Comparison of ENCODE assay signal across 31 cellular contexts in the genomic region with DNA sequence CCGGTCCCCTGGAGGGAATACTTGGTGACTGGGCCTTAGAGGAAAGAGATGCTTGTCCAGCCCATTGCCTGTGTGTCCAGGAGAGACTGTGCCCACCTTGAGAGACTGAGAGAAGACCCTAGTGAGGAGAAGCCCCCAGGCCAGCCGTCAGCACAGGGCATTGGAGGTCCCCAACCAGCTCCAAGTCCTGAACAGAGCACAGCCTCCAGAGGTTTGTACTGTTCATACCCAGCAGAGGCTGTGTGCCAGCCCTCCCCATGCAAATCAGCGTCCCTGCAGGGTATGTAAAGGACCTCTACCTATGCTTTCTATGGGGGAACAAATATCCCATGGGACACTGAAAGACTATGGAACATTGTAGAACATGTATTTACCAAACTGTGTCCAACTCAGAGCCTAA. TPM values are rescaled to one million over a fixed set of nuclear protein-coding genes. Genes with fewer than 3 reads are reported as not detected.
DNase-seq lines count a peak whose midpoint lies in the region; ATAC-seq and TF ChIP-seq lines count a peak whose summit lies in the region.
"Had no signal": no experiment of that assay in that cellular context is flagged by ENCODE, and none has a peak within 500 bp of the region (broad histone marks: within the 10 kb centered on the region; RNA-seq: fewer than 3 reads in every experiment).

No MANE protein-coding gene starts in this region.

- H3K4me1 ChIP-seq in mucosa of descending colon (ENCODE audit: low read depth) (no peaks in the 10 kb centered on the region), aorta (ENCODE audit: control insufficient read depth in 1 of 2, insufficient read depth in 2 of 2, low read length in 2 of 2) (no peaks in the 10 kb centered on the region)
- H3K4me1 ChIP-seq: breast epithelium, pancreas had no signal

- H3K9me3 Mint-ChIP-seq in stimulated activated naive CD8-positive, alpha-beta T cell treated with anti-CD3 and anti-CD28 coated beads, Interleukin-15, Interleukin-2, amounts not matched to agents 100 ng/mL and 50 ng/mL, for 24 hours, result no peaks in the 10 kb centered on the region
- H3K9me3 Mint-ChIP-seq in memory B cell, result no peaks in the 10 kb centered on the region
- H3K9me3 Mint-ChIP-seq: mesothelial cell of epicardium; natural killer cell treated with Interleukin-12 subunit alpha and Interleukin-12 subunit beta and Interleukin-15 and Interleukin-18, amount 100 ng/mL, for 72 hours had no signal

- 78 to 82% methylated on average over 3 of the region's 3 CpGs for WGBS in aorta, 2 donors

- no peak overlapping the region for H3K4me3 Mint-ChIP-seq in stimulated activated naive CD8-positive, alpha-beta T cell treated with anti-CD3 and anti-CD28 coated beads, Interleukin-15, Interleukin-2, amounts not matched to agents 100 ng/mL and 50 ng/mL, for 24 hours
- H3K4me3 Mint-ChIP-seq in memory B cell, result no peak overlapping the region
- H3K4me3 Mint-ChIP-seq: mesothelial cell of epicardium; natural killer cell treated with Interleukin-12 subunit alpha and Interleukin-12 subunit beta and Interleukin-15 and Interleukin-18, amount 100 ng/mL, for 72 hours; WTC11 had no signal

- intact Hi-C loops in mucosa of descending colon (cut with DNase I, micrococcal nuclease) (no loop called here), aorta (cut with DNase I) (no loop called here)

- H3K4me1 Mint-ChIP-seq in stimulated activated naive CD8-positive, alpha-beta T cell treated with anti-CD3 and anti-CD28 coated beads, Interleukin-15, Interleukin-2, amounts not matched to agents 100 ng/mL and 50 ng/mL, for 24 hours (ENCODE audit: low read depth), result peaks cover 71% of the 10 kb centered on the region
- H3K4me1 Mint-ChIP-seq in memory B cell, result peaks cover 57% of the 10 kb centered on the region
- H3K4me1 Mint-ChIP-seq: mesothelial cell of epicardium, WTC11 had no signal

- no peak for ATAC-seq in stimulated activated naive CD8-positive, alpha-beta T cell treated with anti-CD3 and anti-CD28 coated beads, Interleukin-15, Interleukin-2, amounts not matched to agents 100 U/mL and 50 U/mL, for 24 hours
- ATAC-seq in memory B cell (ENCODE audit: low read depth) (no peak), mucosa of descending colon (no peak), HG03571 (IDR thresholded peaks at IDR 0.05; ENCODE audit: unreplicated experiment) (no peak), aorta (ENCODE audit: low FRiP score) (no peak)
- ATAC-seq: esophagus mucosa, foreskin keratinocyte, HCT116, left lung, pancreas, WTC11 had no signal

- H3K27me3 Mint-ChIP-seq in stimulated activated naive CD8-positive, alpha-beta T cell treated with anti-CD3 and anti-CD28 coated beads, Interleukin-15, Interleukin-2, amounts not matched to agents 100 ng/mL and 50 ng/mL, for 24 hours, result no peaks in the 10 kb centered on the region
- no peaks in the 10 kb centered on the region for H3K27me3 Mint-ChIP-seq in memory B cell
- H3K27me3 Mint-ChIP-seq: natural killer cell treated with Interleukin-12 subunit alpha and Interleukin-12 subunit beta and Interleukin-15 and Interleukin-18, amount 100 ng/mL, for 72 hours had no signal

- H3K27me3 ChIP-seq in aorta (ENCODE audit: control insufficient read depth in 1 of 2, insufficient read depth in 2 of 2, low read length in 1 of 2), result no peaks in the 10 kb centered on the region
- H3K27me3 ChIP-seq: breast epithelium, foreskin keratinocyte, left lung, MG63, pancreas, thyroid gland had no signal

- H3K36me3 Mint-ChIP-seq in stimulated activated naive CD8-positive, alpha-beta T cell treated with anti-CD3 and anti-CD28 coated beads, Interleukin-15, Interleukin-2, amounts not matched to agents 100 ng/mL and 50 ng/mL, for 24 hours (ENCODE audit: low read depth), result peaks cover 20% of the 10 kb centered on the region
- H3K36me3 Mint-ChIP-seq in memory B cell, result peaks cover 13% of the 10 kb centered on the region
- H3K36me3 Mint-ChIP-seq: mesothelial cell of epicardium had no signal

- DNase-seq in NCI-H526 (lab: John Stamatoyannopoulos, UW), result peak; percentile 25 to 69
- DNase-seq in NCI-H526 treated with DMSO at 0.1 percent for 48 hours (lab: John Stamatoyannopoulos, UW), result no peak
- DNase-seq in stimulated activated naive CD8-positive, alpha-beta T cell treated with anti-CD3 and anti-CD28 coated beads, Interleukin-15, Interleukin-2, amounts not matched to agents 100 U/mL and 50 U/mL, for 24 hours, result no peak
- no peak for DNase-seq in memory B cell (ENCODE audit: low spot score in 2 of 2)
- no peak for DNase-seq in mucosa of descending colon
- DNase-seq in aorta, result no peak
- DNase-seq: amniotic stem cell; DMS53; foreskin keratinocyte; GDM1; hippocampal formation; left lung; MG63; NCI-H1417; NCI-H2107; NCI-H446 treated with DMSO at 0.1 percent for 48 hours; pancreas; PC-9; SHP77 treated with DMSO at 0.1 percent for 48 hours; stimulated activated CD4-positive, alpha-beta T cell treated with anti-CD3 and anti-CD28 coated beads, Interleukin-4, amount 100 ng/mL, for 1 hour; stimulated activated naive CD4-positive, alpha-beta T cell treated with Interleukin-2 at 50 U/mL for 16 hours; thyroid gland had no signal

- H3K9me3 ChIP-seq in mucosa of descending colon (no peaks in the 10 kb centered on the region), aorta (ENCODE audit: control insufficient read depth, low read length) (no peaks in the 10 kb centered on the region)
- H3K9me3 ChIP-seq: breast epithelium, left lung, MG63, pancreas, thyroid gland had no signal

- no peak for TF ChIP-seq CTCF in mucosa of descending colon (IDR thresholded peaks at IDR 0.05)

- H3K27ac Mint-ChIP-seq in stimulated activated naive CD8-positive, alpha-beta T cell treated with anti-CD3 and anti-CD28 coated beads, Interleukin-15, Interleukin-2, amounts not matched to agents 100 ng/mL and 50 ng/mL, for 24 hours, result peak overlapping the region; percentile 81
- H3K27ac Mint-ChIP-seq in memory B cell, result peak overlapping the region; percentile 25
- H3K27ac Mint-ChIP-seq: mesothelial cell of epicardium, WTC11 had no signal

- no peak overlapping the region for H3K27ac ChIP-seq in aorta (ENCODE audit: low read depth in 1 of 2, low read length in 2 of 2)
- H3K27ac ChIP-seq: 22Rv1, foreskin keratinocyte, pancreas, PC-9 had no signal

- H3K36me3 ChIP-seq in mucosa of descending colon (ENCODE audit: low read depth) (no peaks in the 10 kb centered on the region), aorta (ENCODE audit: control insufficient read depth in 1 of 2, insufficient read depth in 2 of 2, low read length in 1 of 2) (no peaks in the 10 kb centered on the region)
- H3K36me3 ChIP-seq: breast epithelium, MG63 had no signal

- H3K4me3 ChIP-seq in mucosa of descending colon (no peak overlapping the region), aorta (ENCODE audit: low read length in 2 of 2) (no peak overlapping the region)
- H3K4me3 ChIP-seq: breast epithelium, left lung, MG63, pancreas, PC-9, thyroid gland had no signal

RNA-seq across cellular contexts. Expression of gene HLA-E, which starts 8.4 kb away (rescaled TPM):
- total RNA-seq in mucosa of descending colon (100 to 1,000 TPM; 316 to 631 (median 383) TPM), aorta (100 to 1,000 TPM; 373 to 506 TPM)
- 100 to 1,000 TPM; 148 to 328 TPM for polyA plus RNA-seq in aorta

RNA-seq across cellular contexts. Expression of gene GNL1, which starts 58.6 kb away (rescaled TPM):
- total RNA-seq in mucosa of descending colon, result 10 to 100 TPM; 37.8 to 48.1 (median 45.9) TPM
- total RNA-seq in aorta, result 10 to 100 TPM; 73.7 to 76.9 TPM
- 100 to 1,000 TPM in 1 of 2 donors, 10 to 100 TPM in 1; 52.6 to 116 TPM for polyA plus RNA-seq in aorta

RNA-seq across cellular contexts. Expression of gene PRR3, which starts 59.4 kb away (rescaled TPM):
- 1 to 10 TPM; 4.6 to 9.7 (median 5.9) TPM for total RNA-seq in mucosa of descending colon
- total RNA-seq in aorta, result 10 to 100 TPM in 1 of 2 donors, 1 to 10 TPM in 1; 7.5 to 11.6 TPM
- polyA plus RNA-seq in aorta, result 1 to 10 TPM; 4.1 to 9.5 TPM

Comparison
In these comparisons a context has a peak if more than half of its experiments do, and no peak if none do; other contexts are left out.
1. DNase-seq: peak in NCI-H526 (2 of 2); none in NCI-H526 treated with DMSO at 0.1 percent for 48 hours (single experiment), stimulated activated naive CD8-positive, alpha-beta T cell treated with anti-CD3 and anti-CD28 coated beads, Interleukin-15, Interleukin-2, amounts not matched to agents 100 U/mL and 50 U/mL, for 24 hours (single experiment), memory B cell (0 of 2), mucosa of descending colon (0 of 3) and aorta (0 of 2).